1 cellular context compared by ENCODE assay signal in genomic region chr6:20302702-20303251, GRCh38.
TF ChIP-seq lines count a peak whose summit lies in the region.

No MANE protein-coding gene starts in this region.

TF ChIP-seq in K562, 482 proteins besides CTCF, POLR2A, EP300 and RAD21 (continued from another document and continues in another):
- TF ChIP-seq, protein P1, sequence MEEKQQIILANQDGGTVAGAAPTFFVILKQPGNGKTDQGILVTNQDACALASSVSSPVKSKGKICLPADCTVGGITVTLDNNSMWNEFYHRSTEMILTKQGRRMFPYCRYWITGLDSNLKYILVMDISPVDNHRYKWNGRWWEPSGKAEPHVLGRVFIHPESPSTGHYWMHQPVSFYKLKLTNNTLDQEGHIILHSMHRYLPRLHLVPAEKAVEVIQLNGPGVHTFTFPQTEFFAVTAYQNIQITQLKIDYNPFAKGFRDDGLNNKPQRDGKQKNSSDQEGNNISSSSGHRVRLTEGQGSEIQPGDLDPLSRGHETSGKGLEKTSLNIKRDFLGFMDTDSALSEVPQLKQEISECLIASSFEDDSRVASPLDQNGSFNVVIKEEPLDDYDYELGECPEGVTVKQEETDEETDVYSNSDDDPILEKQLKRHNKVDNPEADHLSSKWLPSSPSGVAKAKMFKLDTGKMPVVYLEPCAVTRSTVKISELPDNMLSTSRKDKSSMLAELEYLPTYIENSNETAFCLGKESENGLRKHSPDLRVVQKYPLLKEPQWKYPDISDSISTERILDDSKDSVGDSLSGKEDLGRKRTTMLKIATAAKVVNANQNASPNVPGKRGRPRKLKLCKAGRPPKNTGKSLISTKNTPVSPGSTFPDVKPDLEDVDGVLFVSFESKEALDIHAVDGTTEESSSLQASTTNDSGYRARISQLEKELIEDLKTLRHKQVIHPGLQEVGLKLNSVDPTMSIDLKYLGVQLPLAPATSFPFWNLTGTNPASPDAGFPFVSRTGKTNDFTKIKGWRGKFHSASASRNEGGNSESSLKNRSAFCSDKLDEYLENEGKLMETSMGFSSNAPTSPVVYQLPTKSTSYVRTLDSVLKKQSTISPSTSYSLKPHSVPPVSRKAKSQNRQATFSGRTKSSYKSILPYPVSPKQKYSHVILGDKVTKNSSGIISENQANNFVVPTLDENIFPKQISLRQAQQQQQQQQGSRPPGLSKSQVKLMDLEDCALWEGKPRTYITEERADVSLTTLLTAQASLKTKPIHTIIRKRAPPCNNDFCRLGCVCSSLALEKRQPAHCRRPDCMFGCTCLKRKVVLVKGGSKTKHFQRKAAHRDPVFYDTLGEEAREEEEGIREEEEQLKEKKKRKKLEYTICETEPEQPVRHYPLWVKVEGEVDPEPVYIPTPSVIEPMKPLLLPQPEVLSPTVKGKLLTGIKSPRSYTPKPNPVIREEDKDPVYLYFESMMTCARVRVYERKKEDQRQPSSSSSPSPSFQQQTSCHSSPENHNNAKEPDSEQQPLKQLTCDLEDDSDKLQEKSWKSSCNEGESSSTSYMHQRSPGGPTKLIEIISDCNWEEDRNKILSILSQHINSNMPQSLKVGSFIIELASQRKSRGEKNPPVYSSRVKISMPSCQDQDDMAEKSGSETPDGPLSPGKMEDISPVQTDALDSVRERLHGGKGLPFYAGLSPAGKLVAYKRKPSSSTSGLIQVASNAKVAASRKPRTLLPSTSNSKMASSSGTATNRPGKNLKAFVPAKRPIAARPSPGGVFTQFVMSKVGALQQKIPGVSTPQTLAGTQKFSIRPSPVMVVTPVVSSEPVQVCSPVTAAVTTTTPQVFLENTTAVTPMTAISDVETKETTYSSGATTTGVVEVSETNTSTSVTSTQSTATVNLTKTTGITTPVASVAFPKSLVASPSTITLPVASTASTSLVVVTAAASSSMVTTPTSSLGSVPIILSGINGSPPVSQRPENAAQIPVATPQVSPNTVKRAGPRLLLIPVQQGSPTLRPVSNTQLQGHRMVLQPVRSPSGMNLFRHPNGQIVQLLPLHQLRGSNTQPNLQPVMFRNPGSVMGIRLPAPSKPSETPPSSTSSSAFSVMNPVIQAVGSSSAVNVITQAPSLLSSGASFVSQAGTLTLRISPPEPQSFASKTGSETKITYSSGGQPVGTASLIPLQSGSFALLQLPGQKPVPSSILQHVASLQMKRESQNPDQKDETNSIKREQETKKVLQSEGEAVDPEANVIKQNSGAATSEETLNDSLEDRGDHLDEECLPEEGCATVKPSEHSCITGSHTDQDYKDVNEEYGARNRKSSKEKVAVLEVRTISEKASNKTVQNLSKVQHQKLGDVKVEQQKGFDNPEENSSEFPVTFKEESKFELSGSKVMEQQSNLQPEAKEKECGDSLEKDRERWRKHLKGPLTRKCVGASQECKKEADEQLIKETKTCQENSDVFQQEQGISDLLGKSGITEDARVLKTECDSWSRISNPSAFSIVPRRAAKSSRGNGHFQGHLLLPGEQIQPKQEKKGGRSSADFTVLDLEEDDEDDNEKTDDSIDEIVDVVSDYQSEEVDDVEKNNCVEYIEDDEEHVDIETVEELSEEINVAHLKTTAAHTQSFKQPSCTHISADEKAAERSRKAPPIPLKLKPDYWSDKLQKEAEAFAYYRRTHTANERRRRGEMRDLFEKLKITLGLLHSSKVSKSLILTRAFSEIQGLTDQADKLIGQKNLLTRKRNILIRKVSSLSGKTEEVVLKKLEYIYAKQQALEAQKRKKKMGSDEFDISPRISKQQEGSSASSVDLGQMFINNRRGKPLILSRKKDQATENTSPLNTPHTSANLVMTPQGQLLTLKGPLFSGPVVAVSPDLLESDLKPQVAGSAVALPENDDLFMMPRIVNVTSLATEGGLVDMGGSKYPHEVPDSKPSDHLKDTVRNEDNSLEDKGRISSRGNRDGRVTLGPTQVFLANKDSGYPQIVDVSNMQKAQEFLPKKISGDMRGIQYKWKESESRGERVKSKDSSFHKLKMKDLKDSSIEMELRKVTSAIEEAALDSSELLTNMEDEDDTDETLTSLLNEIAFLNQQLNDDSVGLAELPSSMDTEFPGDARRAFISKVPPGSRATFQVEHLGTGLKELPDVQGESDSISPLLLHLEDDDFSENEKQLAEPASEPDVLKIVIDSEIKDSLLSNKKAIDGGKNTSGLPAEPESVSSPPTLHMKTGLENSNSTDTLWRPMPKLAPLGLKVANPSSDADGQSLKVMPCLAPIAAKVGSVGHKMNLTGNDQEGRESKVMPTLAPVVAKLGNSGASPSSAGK (IDR thresholded peaks at IDR 0.05): peak; percentile 38; the same call in 1 of the 2 replicates
- TF ChIP-seq CREB1 (IDR thresholded peaks at IDR 0.05) (peak; percentile 50; the same call in 1 of the 2 replicates), CREB1 (CRISPR knock-in tag; IDR thresholded peaks at IDR 0.05) (no peak), ZNF512 (tag; IDR thresholded peaks at IDR 0.05) (no peak), MAZ (CRISPR knock-in tag; conservative IDR thresholded peaks at IDR 0.05 in 1 of 2, IDR thresholded peaks at IDR 0.05 in 1 of 2) (peak in 1 of 2 experiments; percentile 23; a peak in 1 of 4 replicates), SOX6 (IDR thresholded peaks at IDR 0.05) (peak; percentile 82), CBFA2T2 (conservative IDR thresholded peaks at IDR 0.05) (peak; percentile 77), FOSL1 (tag; conservative IDR thresholded peaks at IDR 0.05) (peak; percentile 93), TRIM24 (IDR thresholded peaks at IDR 0.05) (peak in 1 of 2 experiments; percentile 23; a peak in 2 of 4 replicates), ZNF174 (CRISPR knock-in tag; IDR thresholded peaks at IDR 0.05) (no peak), JUND (IDR thresholded peaks at IDR 0.05; ENCODE audit: borderline replicate concordance, low read depth, low read length) (peak; percentile 3; the same call in 1 of the 2 replicates), JUND (tag; IDR thresholded peaks at IDR 0.05; ENCODE audit: borderline replicate concordance, low read depth, low read length) (peak; percentile 73; the same call in 1 of the 3 replicates), EP400 (IDR thresholded peaks at IDR 0.05) (peak; percentile 48), ZNF431 (CRISPR knock-in tag; IDR thresholded peaks at IDR 0.05) (0 out of 2 replicates have a peak, but pooled peaks have one; percentile 45), TEAD1 (CRISPR knock-in tag; IDR thresholded peaks at IDR 0.05) (0 out of 4 replicates have a peak, but pooled peaks of 1 of the 2 experiments have one; percentile 11), HCFC1 (IDR thresholded peaks at IDR 0.05; ENCODE audit: low read depth, low read length) (no peak), DPF2 (IDR thresholded peaks at IDR 0.05) (peak; percentile 93), FOXO4 (CRISPR knock-in tag; IDR thresholded peaks at IDR 0.05) (no peak), FOXP1 (CRISPR knock-in tag; IDR thresholded peaks at IDR 0.05) (no peak), MEIS2 (IDR thresholded peaks at IDR 0.05; ENCODE audit: partially characterized antibody) (peak; percentile 72), ZBTB2 (IDR thresholded peaks at IDR 0.05) (0 out of 2 replicates have a peak, but pooled peaks have one; percentile 17), CHAMP1 (IDR thresholded peaks at IDR 0.05) (peak; percentile 58; the same call in 1 of the 2 replicates), ZNF766 (CRISPR knock-in tag; conservative IDR thresholded peaks at IDR 0.05) (0 out of 2 replicates have a peak, but pooled peaks have one; percentile 13), HDAC1 (IDR thresholded peaks at IDR 0.05) (peak in 1 of 2 experiments; percentile 43; a peak in 1 of 4 replicates), EWSR1 (IDR thresholded peaks at IDR 0.05; ENCODE audit: borderline replicate concordance, low read depth, partially characterized antibody) (no peak), TCF7 (IDR thresholded peaks at IDR 0.05; ENCODE audit: borderline replicate concordance) (no peak), CBX2 (IDR thresholded peaks at IDR 0.05; ENCODE audit: insufficient read depth, low read length, poor library complexity, severe bottlenecking) (no peak), SMAD4 (CRISPR knock-in tag; conservative IDR thresholded peaks at IDR 0.05) (peak; percentile 60; the same call in 1 of the 2 replicates), GTF3C2 (IDR thresholded peaks at IDR 0.05; ENCODE audit: borderline replicate concordance, extremely low read depth, insufficient read length) (no peak)
- TF ChIP-seq, protein P2, sequence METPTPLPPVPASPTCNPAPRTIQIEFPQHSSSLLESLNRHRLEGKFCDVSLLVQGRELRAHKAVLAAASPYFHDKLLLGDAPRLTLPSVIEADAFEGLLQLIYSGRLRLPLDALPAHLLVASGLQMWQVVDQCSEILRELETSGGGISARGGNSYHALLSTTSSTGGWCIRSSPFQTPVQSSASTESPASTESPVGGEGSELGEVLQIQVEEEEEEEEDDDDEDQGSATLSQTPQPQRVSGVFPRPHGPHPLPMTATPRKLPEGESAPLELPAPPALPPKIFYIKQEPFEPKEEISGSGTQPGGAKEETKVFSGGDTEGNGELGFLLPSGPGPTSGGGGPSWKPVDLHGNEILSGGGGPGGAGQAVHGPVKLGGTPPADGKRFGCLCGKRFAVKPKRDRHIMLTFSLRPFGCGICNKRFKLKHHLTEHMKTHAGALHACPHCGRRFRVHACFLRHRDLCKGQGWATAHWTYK (CRISPR knock-in tag; IDR thresholded peaks at IDR 0.05): peak; percentile 37; the same call in 1 of the 2 replicates
- TF ChIP-seq, protein P3, sequence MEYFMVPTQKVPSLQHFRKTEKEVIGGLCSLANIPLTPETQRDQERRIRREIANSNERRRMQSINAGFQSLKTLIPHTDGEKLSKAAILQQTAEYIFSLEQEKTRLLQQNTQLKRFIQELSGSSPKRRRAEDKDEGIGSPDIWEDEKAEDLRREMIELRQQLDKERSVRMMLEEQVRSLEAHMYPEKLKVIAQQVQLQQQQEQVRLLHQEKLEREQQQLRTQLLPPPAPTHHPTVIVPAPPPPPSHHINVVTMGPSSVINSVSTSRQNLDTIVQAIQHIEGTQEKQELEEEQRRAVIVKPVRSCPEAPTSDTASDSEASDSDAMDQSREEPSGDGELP (CRISPR knock-in tag; IDR thresholded peaks at IDR 0.05; ENCODE audit: borderline replicate concordance): no peak
